In genomic region chr1:165877411-165877810, GRCh38 we compare ENCODE assay signal across 25 cellular contexts. TPM values are rescaled to one million over a fixed set of nuclear protein-coding genes. Genes with fewer than 3 reads are reported as not detected.
DNase-seq lines count a peak whose midpoint lies in the region; ATAC-seq, FAIRE-seq and TF ChIP-seq lines count a peak whose summit lies in the region.
"Had no signal": no experiment of that assay in that cellular context is flagged by ENCODE, and none has a peak within 500 bp of the region (broad histone marks: within the 10 kb centered on the region; RNA-seq: fewer than 3 reads in every experiment).

No MANE protein-coding gene starts in this region.

- no peak for FAIRE-seq in pancreas (lab: Jason Lieb, UNC)
- FAIRE-seq: HTR-8/SVneo had no signal

- H3K27ac Mint-ChIP-seq in Calu3 (ENCODE audit: unreplicated experiment) (peak overlapping the region; percentile 63), T-cell (no peak overlapping the region)
- H3K27ac Mint-ChIP-seq in dendritic cell treated with granulocyte-macrophage colony-stimulating factor and Interleukin-4, amounts not matched to agents 40 ng/mL and 50 ng/mL, for 4 days, result peak overlapping the region; percentile 81
- peak overlapping the region; percentile 73 for H3K27ac Mint-ChIP-seq in stimulated activated memory B cell treated with anti-CD40 and anti-IgM and Interleukin-4, amounts not matched to agents 10 μg/mL and 1 μg/mL and 100 μg/mL, for 72 hours
- H3K27ac Mint-ChIP-seq: GM23338 had no signal

- no peak for ATAC-seq in stimulated activated memory B cell treated with anti-CD40 and anti-IgM and Interleukin-4, amounts not matched to agents 10 μg/mL and 1 μg/mL and 100 μg/mL, for 72 hours
- ATAC-seq in HG03342 (IDR thresholded peaks at IDR 0.05; ENCODE audit: unreplicated experiment), result no peak
- ATAC-seq in pancreas, result no peak
- ATAC-seq in T-cell (replicated peaks in 1 of 4), result no peak
- ATAC-seq: GM23338 had no signal

- H3K9me3 ChIP-seq in pancreas, result no peaks in the 10 kb centered on the region
- H3K9me3 ChIP-seq: Peyer's patch, SJSA1 had no signal

- peaks cover 10 to 23% (median 21%) of the 10 kb centered on the region in 3 donors for H3K4me1 ChIP-seq in pancreas
- H3K4me1 ChIP-seq: Peyer's patch, SJSA1 had no signal

- H3K36me3 Mint-ChIP-seq in Calu3 (ENCODE audit: insufficient read depth, unreplicated experiment), result peaks cover 9% of the 10 kb centered on the region
- no peaks in the 10 kb centered on the region for H3K36me3 Mint-ChIP-seq in dendritic cell treated with granulocyte-macrophage colony-stimulating factor and Interleukin-4, amounts not matched to agents 40 ng/mL and 50 ng/mL, for 4 days (ENCODE audit: low read depth)
- peaks cover 25% of the 10 kb centered on the region for H3K36me3 Mint-ChIP-seq in stimulated activated memory B cell treated with anti-CD40 and anti-IgM and Interleukin-4, amounts not matched to agents 10 μg/mL and 1 μg/mL and 100 μg/mL, for 72 hours
- H3K36me3 Mint-ChIP-seq in T-cell, result peaks cover 4% of the 10 kb centered on the region

- TF ChIP-seq CTCF in Calu3 (IDR thresholded peaks at IDR 0.05; ENCODE audit: unreplicated experiment), result no peak
- TF ChIP-seq CTCF in VCaP (conservative IDR thresholded peaks at IDR 0.05), result no peak
- TF ChIP-seq CTCF in pancreas (IDR thresholded peaks at IDR 0.05), result no peak

- H3K27me3 ChIP-seq in pancreas, result no peaks in the 10 kb centered on the region
- H3K27me3 ChIP-seq: Peyer's patch, SJSA1 had no signal

- no TSS peak for BruUV-seq in Calu3 (replicated peaks; lab: Mats Ljungman, UMichigan)

- H3K4me3 Mint-ChIP-seq in Calu3 (ENCODE audit: low read depth, unreplicated experiment) (no peak overlapping the region), T-cell (no peak overlapping the region)
- no peak overlapping the region for H3K4me3 Mint-ChIP-seq in dendritic cell treated with granulocyte-macrophage colony-stimulating factor and Interleukin-4, amounts not matched to agents 40 ng/mL and 50 ng/mL, for 4 days
- H3K4me3 Mint-ChIP-seq in stimulated activated memory B cell treated with anti-CD40 and anti-IgM and Interleukin-4, amounts not matched to agents 10 μg/mL and 1 μg/mL and 100 μg/mL, for 72 hours, result no peak overlapping the region
- H3K4me3 Mint-ChIP-seq: GM23338 had no signal

- H3K27ac ChIP-seq in VCaP (peak overlapping the region; percentile 85), pancreas (no peak overlapping the region)
- H3K27ac ChIP-seq: C4-2B, KMS-11, Peyer's patch, SJSA1 had no signal

- DNase-seq in Calu3 (no peak), pancreas (no peak), T-helper 1 cell (no peak), T-cell (no peak)
- DNase-seq: AML-193; HCEC 1CT; NCI-H1105; NCI-H146; NCI-H2029; NCI-H2171; NCI-H345; NCI-H524; NCI-H774; NK-92 treated with Interleukin-12 subunit alpha and Interleukin-12 subunit beta, amount 100 ng/mL, for 24 hours; Peyer's patch; SW 1271 had no signal

- WGBS in pancreas, 2 donors, result 94% methylated on average over 9 of the region's 9 CpGs

- no peak overlapping the region for H3K4me3 ChIP-seq in pancreas
- H3K4me3 ChIP-seq: GM23338, Peyer's patch, SJSA1 had no signal

- no peaks in the 10 kb centered on the region for H3K36me3 ChIP-seq in pancreas
- H3K36me3 ChIP-seq: Peyer's patch had no signal

- intact Hi-C loops in Calu3 (cut with micrococcal nuclease; ENCODE audit: unreplicated experiment), result loop anchor here (2.0 to 5.0 kb wide), 2 partner anchors 35 to 109 kb away; partner anchors contain the start of gene TMCO1
- intact Hi-C loops in dendritic cell treated with granulocyte-macrophage colony-stimulating factor and Interleukin-4, amounts not matched to agents 40 ng/mL and 50 ng/mL, for 4 days (cut with micrococcal nuclease), result no loop called here
- intact Hi-C loops in pancreas (cut with DNase I), result no loop called here

- CTCF ChIA-PET in Calu3 (lab: Charles Lee), result no interaction called here
- CTCF ChIA-PET in T-cell (lab: Charles Lee), result no interaction called here

- H3K4me1 Mint-ChIP-seq in Calu3 (ENCODE audit: low read depth, unreplicated experiment) (peaks cover 71% of the 10 kb centered on the region), T-cell (peaks cover 27 to 42% (median 41%) of the 10 kb centered on the region in 3 donors)
- H3K4me1 Mint-ChIP-seq in dendritic cell treated with granulocyte-macrophage colony-stimulating factor and Interleukin-4, amounts not matched to agents 40 ng/mL and 50 ng/mL, for 4 days (ENCODE audit: low read depth), result peaks cover 36% of the 10 kb centered on the region
- H3K4me1 Mint-ChIP-seq in stimulated activated memory B cell treated with anti-CD40 and anti-IgM and Interleukin-4, amounts not matched to agents 10 μg/mL and 1 μg/mL and 100 μg/mL, for 72 hours, result peaks cover 78% of the 10 kb centered on the region

- H3K9me3 Mint-ChIP-seq in Calu3 (ENCODE audit: low read depth, unreplicated experiment) (peaks cover 9% of the 10 kb centered on the region), T-cell (no peaks in the 10 kb centered on the region)
- H3K9me3 Mint-ChIP-seq in dendritic cell treated with granulocyte-macrophage colony-stimulating factor and Interleukin-4, amounts not matched to agents 40 ng/mL and 50 ng/mL, for 4 days, result no peaks in the 10 kb centered on the region
- peaks cover 6% of the 10 kb centered on the region for H3K9me3 Mint-ChIP-seq in stimulated activated memory B cell treated with anti-CD40 and anti-IgM and Interleukin-4, amounts not matched to agents 10 μg/mL and 1 μg/mL and 100 μg/mL, for 72 hours

- H3K27me3 Mint-ChIP-seq in Calu3 (ENCODE audit: unreplicated experiment), result no peaks in the 10 kb centered on the region
- no peaks in the 10 kb centered on the region for H3K27me3 Mint-ChIP-seq in dendritic cell treated with granulocyte-macrophage colony-stimulating factor and Interleukin-4, amounts not matched to agents 40 ng/mL and 50 ng/mL, for 4 days
- no peaks in the 10 kb centered on the region for H3K27me3 Mint-ChIP-seq in stimulated activated memory B cell treated with anti-CD40 and anti-IgM and Interleukin-4, amounts not matched to agents 10 μg/mL and 1 μg/mL and 100 μg/mL, for 72 hours
- peaks cover 0 to 16% of the 10 kb centered on the region in 2 donors for H3K27me3 Mint-ChIP-seq in T-cell

- POLR2A ChIA-PET in T-cell (lab: Charles Lee), result no interaction called here

RNA-seq across cellular contexts. Expression of gene UCK2, which starts 50.0 kb away (rescaled TPM):
- total RNA-seq in Calu3 (2022), result 106 and 109 TPM in 2 replicates
- total RNA-seq in pancreas, result 10 to 100 TPM; 13.0 to 25.5 (median 17.0) TPM
- 10 to 100 TPM; 10.6 to 11.1 TPM for polyA plus RNA-seq in pancreas
- total RNA-seq in T-cell, result 1 to 10 TPM; 2.8 to 9.0 (median 6.9) TPM

Comparison
In these comparisons a context has a peak if more than half of its experiments do, and no peak if none do; other contexts are left out.
1. H3K27ac Mint-ChIP-seq: peak in Calu3 (single experiment), dendritic cell treated with granulocyte-macrophage colony-stimulating factor and Interleukin-4, amounts not matched to agents 40 ng/mL and 50 ng/mL, for 4 days (single experiment) and stimulated activated memory B cell treated with anti-CD40 and anti-IgM and Interleukin-4, amounts not matched to agents 10 μg/mL and 1 μg/mL and 100 μg/mL, for 72 hours (single experiment); none in T-cell (0 of 2).